ENCODE assay signal across 8 cellular contexts in the genomic region with DNA sequence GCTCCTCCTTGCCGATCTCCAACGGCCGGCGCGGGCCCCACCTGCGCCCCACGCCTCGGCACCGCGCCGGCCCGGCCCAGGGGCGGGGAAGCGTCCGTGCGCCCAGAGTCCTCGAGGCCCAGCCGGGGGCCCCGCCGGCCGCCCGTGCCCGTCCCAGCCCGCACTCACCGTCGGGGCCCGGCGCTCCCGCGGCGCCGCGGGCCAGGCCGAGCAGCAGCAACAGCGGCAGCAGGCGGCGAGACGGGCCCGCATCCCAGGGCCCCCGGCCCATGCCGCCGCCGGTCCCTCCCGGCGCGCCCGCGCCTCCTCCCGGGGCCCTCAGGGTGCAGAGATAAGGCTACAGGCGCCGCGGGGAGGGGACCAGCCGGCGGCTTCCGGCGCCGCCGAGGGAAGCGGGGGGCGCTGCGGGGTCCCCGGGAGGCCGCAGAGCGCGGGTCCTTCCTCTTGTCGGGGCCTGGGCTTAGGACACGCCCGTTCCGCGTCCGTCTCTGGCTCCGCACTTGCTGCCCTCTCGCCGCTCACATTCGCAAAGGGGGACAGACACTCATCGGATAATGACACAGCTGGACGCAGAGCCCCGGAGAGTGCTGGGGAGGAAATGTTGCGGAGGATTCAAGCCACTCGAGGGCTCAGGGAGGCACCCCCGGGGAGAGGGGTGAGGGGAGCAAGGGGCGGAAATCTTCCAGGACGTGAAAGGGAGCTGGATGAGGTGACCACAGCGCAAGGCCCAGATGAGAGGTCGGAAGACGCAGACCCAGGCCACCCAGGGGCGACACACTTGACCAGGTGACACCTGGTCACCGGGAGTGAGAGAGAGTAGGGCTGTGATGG. TPM values are rescaled to one million over a fixed set of nuclear protein-coding genes. Genes with fewer than 3 reads are reported as not detected.
DNase-seq lines count a peak whose midpoint lies in the region; ATAC-seq, FAIRE-seq and TF ChIP-seq lines count a peak whose summit lies in the region.

A gene (minus strand): TSS at position 333 of the 831 bp plus-strand sequence. CDS start 62 bp downstream, at position 271.

- ATAC-seq in GM19328 (IDR thresholded peaks at IDR 0.05; ENCODE audit: unreplicated experiment) (peak; percentile 39), HG03354 (IDR thresholded peaks at IDR 0.05; ENCODE audit: poor library complexity, severe bottlenecking, unreplicated experiment) (peak; percentile 68)
- ATAC-seq in stimulated activated effector memory CD8-positive, alpha-beta T cell treated with anti-CD3 and anti-CD28 coated beads, Interleukin-12 subunit alpha, Interleukin-12 subunit beta, amount 100 ng/mL, for 72 hours: peak; percentile 68

- no peaks in the 10 kb centered on the region for H3K9me3 Mint-ChIP-seq in stimulated activated effector memory CD8-positive, alpha-beta T cell treated with anti-CD3 and anti-CD28 coated beads, Interleukin-12 subunit alpha, Interleukin-12 subunit beta, amount 100 ng/mL, for 72 hours

- H3K36me3 ChIP-seq in bronchial epithelial cell (ENCODE audit: control insufficient read depth, insufficient read depth, low read length): no peaks in the 10 kb centered on the region

- peak within 1 kb of the TSS; percentile 86 for H3K4me3 Mint-ChIP-seq in stimulated activated effector memory CD8-positive, alpha-beta T cell treated with anti-CD3 and anti-CD28 coated beads, Interleukin-12 subunit alpha, Interleukin-12 subunit beta, amount 100 ng/mL, for 72 hours

- peaks cover 60% of the 10 kb centered on the region for H3K4me1 Mint-ChIP-seq in stimulated activated effector memory CD8-positive, alpha-beta T cell treated with anti-CD3 and anti-CD28 coated beads, Interleukin-12 subunit alpha, Interleukin-12 subunit beta, amount 100 ng/mL, for 72 hours

- no peak for FAIRE-seq in bronchial epithelial cell (lab: Jason Lieb, UNC)

- peak within 1 kb of the TSS; percentile 46 for H3K4me3 ChIP-seq in bronchial epithelial cell (ENCODE audit: low read depth, low read length)

- no peak for TF ChIP-seq CTCF in bronchial epithelial cell (IDR thresholded peaks at IDR 0.05; ENCODE audit: insufficient read depth, low read length, severe bottlenecking)

- no peaks in the 10 kb centered on the region for H3K36me3 Mint-ChIP-seq in stimulated activated effector memory CD8-positive, alpha-beta T cell treated with anti-CD3 and anti-CD28 coated beads, Interleukin-12 subunit alpha, Interleukin-12 subunit beta, amount 100 ng/mL, for 72 hours

- H3K27me3 ChIP-seq in bronchial epithelial cell (ENCODE audit: control insufficient read depth, insufficient read depth, low read length): no peaks in the 10 kb centered on the region

- DNase-seq in D341Med (ENCODE audit: low spot score): peak; percentile 86
- peak; percentile 13 for DNase-seq in SW480 (ENCODE audit: low spot score)
- no peak for DNase-seq in bronchial epithelial cell (ENCODE audit: low read depth)
- peak; percentile 23 for DNase-seq in kidney tubule cell (ENCODE audit: low spot score)
- DNase-seq in stimulated activated effector memory CD8-positive, alpha-beta T cell treated with anti-CD3 and anti-CD28 coated beads, Interleukin-12 subunit alpha, Interleukin-12 subunit beta, amount 100 ng/mL, for 72 hours (ENCODE audit: low spot score in 2 of 2): peak; percentile 29 to 66
- DNase-seq in HCEC 1CT: no peak

- H3K27ac Mint-ChIP-seq in stimulated activated effector memory CD8-positive, alpha-beta T cell treated with anti-CD3 and anti-CD28 coated beads, Interleukin-12 subunit alpha, Interleukin-12 subunit beta, amount 100 ng/mL, for 72 hours: peak within 1 kb of the TSS; percentile 93

RNA-seq across cellular contexts. Expression of the gene that starts here (rescaled TPM):
- total RNA-seq in bronchial epithelial cell: 6.9 and 9.0 TPM in 2 replicates

Comparison
In these comparisons a context has a peak if more than half of its experiments do, and no peak if none do; other contexts are left out.
1. DNase-seq: peak in D341Med (single experiment), SW480 (single experiment), kidney tubule cell (single experiment) and stimulated activated effector memory CD8-positive, alpha-beta T cell treated with anti-CD3 and anti-CD28 coated beads, Interleukin-12 subunit alpha, Interleukin-12 subunit beta, amount 100 ng/mL, for 72 hours (2 of 2); none in bronchial epithelial cell (single experiment) and HCEC 1CT (single experiment).
2. Peak in every context shown above with its lines, with median percentiles within 50 percentile points of each other: ATAC-seq.